ENCODE assay signal across 20 cellular contexts in genomic region chr5:103389362-103389761, GRCh38.
"Had no signal": no experiment of that assay in that cellular context is flagged by ENCODE, and none has a peak within 500 bp of the region (broad histone marks: within the 10 kb centered on the region; RNA-seq: fewer than 3 reads in every experiment).

No MANE protein-coding gene starts in this region.

- H3K4me1 Mint-ChIP-seq: activated CD4-positive, alpha-beta T cell treated with anti-CD3 and anti-CD28 coated beads, Interleukin-2, amount 10 ng/mL, durations not matched to agents 24 days and 14 days; activated naive CD8-positive, alpha-beta T cell treated with anti-CD3 and anti-CD28 coated beads, Interleukin-2, amount 50 U/mL, for 24 hours; stimulated activated effector memory CD8-positive, alpha-beta T cell treated with anti-CD3 and anti-CD28 coated beads, Interleukin-12 subunit alpha, Interleukin-12 subunit beta, amount 100 ng/mL, for 72 hours; stimulated activated naive CD8-positive, alpha-beta T cell treated with anti-CD3 and anti-CD28 coated beads, Interleukin-15, amount 100 ng/mL, for 72 hours had no signal

- H3K27me3 ChIP-seq: cardiac muscle cell, gastroesophageal sphincter, heart left ventricle, ovary, right lobe of liver, tibial nerve had no signal

- DNase-seq: activated CD4-positive, alpha-beta T cell treated with anti-CD3 and anti-CD28 coated beads, Interleukin-2, amount 10 ng/mL, durations not matched to agents 24 days and 14 days; activated CD8-positive, alpha-beta T cell treated with anti-CD3 and anti-CD28 coated beads for 36 hours; activated gamma-delta T cell; activated naive CD4-positive, alpha-beta T cell treated with anti-CD3 and anti-CD28 coated beads, Interleukin-2, amount 50 U/mL, for 16 hours; activated naive CD8-positive, alpha-beta T cell treated with anti-CD3 and anti-CD28 coated beads, Interleukin-2, amount 50 U/mL, for 24 hours; heart left ventricle; left cardiac atrium; ovary; right lobe of liver; stimulated activated CD4-positive, alpha-beta T cell treated with anti-CD3 and anti-CD28 coated beads, Interleukin-2, amount 100 ng/mL, for 24 hours; stimulated activated naive CD8-positive, alpha-beta T cell treated with anti-CD3 and anti-CD28 coated beads, Interleukin-15, amount 100 ng/mL, for 72 hours had no signal

- H3K9me3 Mint-ChIP-seq: activated CD8-positive, alpha-beta T cell treated with anti-CD3 and anti-CD28 coated beads for 36 hours; activated naive CD8-positive, alpha-beta T cell treated with anti-CD3 and anti-CD28 coated beads, Interleukin-2, amount 50 U/mL, for 24 hours; activated T-helper 1 cell treated with anti-CD3 and anti-CD28 coated beads, Interleukin-12 subunit alpha, Interleukin-12 subunit beta, Interleukin-2, Interleukin-4 antibody, amounts not matched to agents 30 ng/mL and 10 ng/mL and 1 ng/mL, durations not matched to agents 14 hours and 24 hours and 36 hours had no signal

- H3K36me3 ChIP-seq: cardiac muscle cell, gastroesophageal sphincter, heart left ventricle, ovary, right lobe of liver, tibial nerve had no signal

- H3K4me3 Mint-ChIP-seq: activated CD4-positive, alpha-beta T cell treated with anti-CD3 and anti-CD28 coated beads, Interleukin-2, amount 10 ng/mL, durations not matched to agents 24 days and 14 days; activated CD8-positive, alpha-beta T cell treated with anti-CD3 and anti-CD28 coated beads for 36 hours; activated naive CD8-positive, alpha-beta T cell treated with anti-CD3 and anti-CD28 coated beads, Interleukin-2, amount 50 U/mL, for 24 hours; activated T-helper 1 cell treated with anti-CD3 and anti-CD28 coated beads, Interleukin-12 subunit alpha, Interleukin-12 subunit beta, Interleukin-2, Interleukin-4 antibody, amounts not matched to agents 30 ng/mL and 10 ng/mL and 1 ng/mL, durations not matched to agents 14 hours and 24 hours and 36 hours; nephron; stimulated activated effector memory CD8-positive, alpha-beta T cell treated with anti-CD3 and anti-CD28 coated beads, Interleukin-12 subunit alpha, Interleukin-12 subunit beta, amount 100 ng/mL, for 72 hours; stimulated activated naive CD8-positive, alpha-beta T cell treated with anti-CD3 and anti-CD28 coated beads, Interleukin-15, amount 100 ng/mL, for 72 hours had no signal

- H3K4me3 ChIP-seq: cardiac muscle cell, gastroesophageal sphincter, heart left ventricle, ovary, right lobe of liver, skin epidermis, tibial nerve had no signal

- H3K27me3 Mint-ChIP-seq: activated naive CD8-positive, alpha-beta T cell treated with anti-CD3 and anti-CD28 coated beads, Interleukin-2, amount 50 U/mL, for 24 hours had no signal

- H3K9me3 ChIP-seq: gastroesophageal sphincter, ovary, right lobe of liver, tibial nerve had no signal

- ATAC-seq: activated CD4-positive, CD25-positive, alpha-beta regulatory T cell treated with anti-CD3 and anti-CD28 coated beads, Interleukin-2, amount 50 U/mL, for 24 hours; activated CD8-positive, alpha-beta T cell treated with anti-CD3 and anti-CD28 coated beads for 36 hours; activated naive CD8-positive, alpha-beta T cell treated with anti-CD3 and anti-CD28 coated beads, Interleukin-2, amount 50 U/mL, for 24 hours; gastroesophageal sphincter; heart left ventricle; left cardiac atrium; right lobe of liver; stimulated activated effector memory CD8-positive, alpha-beta T cell treated with anti-CD3 and anti-CD28 coated beads, Interleukin-12 subunit alpha, Interleukin-12 subunit beta, amount 100 ng/mL, for 72 hours; stimulated activated naive CD8-positive, alpha-beta T cell treated with anti-CD3 and anti-CD28 coated beads, Interleukin-15, amount 100 ng/mL, for 72 hours had no signal

- H3K4me1 ChIP-seq: gastroesophageal sphincter, right lobe of liver had no signal

- H3K27ac Mint-ChIP-seq: activated CD4-positive, alpha-beta T cell treated with anti-CD3 and anti-CD28 coated beads, Interleukin-2, amount 10 ng/mL, durations not matched to agents 24 days and 14 days; activated CD8-positive, alpha-beta T cell treated with anti-CD3 and anti-CD28 coated beads for 36 hours; activated naive CD8-positive, alpha-beta T cell treated with anti-CD3 and anti-CD28 coated beads, Interleukin-2, amount 50 U/mL, for 24 hours; activated T-helper 1 cell treated with anti-CD3 and anti-CD28 coated beads, Interleukin-12 subunit alpha, Interleukin-12 subunit beta, Interleukin-2, Interleukin-4 antibody, amounts not matched to agents 30 ng/mL and 10 ng/mL and 1 ng/mL, durations not matched to agents 14 hours and 24 hours and 36 hours; stimulated activated effector memory CD8-positive, alpha-beta T cell treated with anti-CD3 and anti-CD28 coated beads, Interleukin-12 subunit alpha, Interleukin-12 subunit beta, amount 100 ng/mL, for 72 hours; stimulated activated naive CD8-positive, alpha-beta T cell treated with anti-CD3 and anti-CD28 coated beads, Interleukin-15, amount 100 ng/mL, for 72 hours had no signal

- H3K27ac ChIP-seq: cardiac muscle cell, epithelial cell of prostate, gastroesophageal sphincter, heart left ventricle, ovary, right lobe of liver, skin epidermis, tibial nerve had no signal
